21 cellular contexts compared by ENCODE assay signal in the genomic region with DNA sequence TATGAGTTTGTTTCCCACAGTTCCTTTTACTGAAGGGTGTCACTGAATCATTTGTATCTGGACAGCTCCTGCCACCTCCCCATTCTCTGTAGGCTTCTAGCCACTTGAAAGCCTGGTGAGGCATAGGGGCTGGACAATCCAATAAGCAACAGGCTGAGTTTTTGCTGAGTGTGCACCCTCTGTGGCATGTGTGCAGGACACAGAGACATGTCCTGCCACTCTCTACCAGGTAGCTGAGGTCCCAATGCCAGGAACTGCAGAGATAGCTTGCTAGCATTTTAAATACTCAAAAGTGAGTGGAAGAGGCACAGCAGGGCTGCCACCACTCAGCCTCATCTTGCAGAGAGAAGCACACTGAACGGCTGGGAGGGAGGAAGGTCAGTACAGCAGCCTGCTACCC.
DNase-seq lines count a peak whose midpoint lies in the region; ATAC-seq, FAIRE-seq and TF ChIP-seq lines count a peak whose summit lies in the region.
"Had no signal": no experiment of that assay in that cellular context is flagged by ENCODE, and none has a peak within 500 bp of the region (broad histone marks: within the 10 kb centered on the region; RNA-seq: fewer than 3 reads in every experiment).

No MANE protein-coding gene starts in this region.

- TF ChIP-seq POLR2A in A549 (IDR thresholded peaks at IDR 0.05; ENCODE audit: low read length) (no peak), IMR-90 (IDR thresholded peaks at IDR 0.05; ENCODE audit: low read depth, low read length) (no peak), K562 (conservative IDR thresholded peaks at IDR 0.05) (no peak), prostate gland (IDR thresholded peaks at IDR 0.05) (no peak)

- H3K23ac ChIP-seq in IMR-90 (ENCODE audit: low read depth, low read length): no peak overlapping the region

- H3K9ac ChIP-seq in IMR-90 (ENCODE audit: low read depth, low read length): no peak overlapping the region
- H3K9ac ChIP-seq in K562 (ENCODE audit: insufficient read depth in 1 of 2, low read depth in 2 of 2, low read length in 2 of 2): no peak overlapping the region

- H3K18ac ChIP-seq in IMR-90 (ENCODE audit: low read depth, low read length): no peak overlapping the region

- TF ChIP-seq CTCF in A549 (IDR thresholded peaks at IDR 0.05): no peak
- TF ChIP-seq CTCF in IMR-90 (conservative IDR thresholded peaks at IDR 0.05; ENCODE audit: low read depth, low read length): no peak
- no peak for TF ChIP-seq CTCF in K562 (IDR thresholded peaks at IDR 0.05 in 2 of 3, conservative IDR thresholded peaks at IDR 0.05 in 1 of 3; ENCODE audit: insufficient read depth in 2 of 3, low read depth in 1 of 3, low read length in 3 of 3)
- TF ChIP-seq CTCF in prostate gland (IDR thresholded peaks at IDR 0.05): no peak

- peak overlapping the region; percentile 37; the same call in 1 of the 2 replicates for H2BK120ac ChIP-seq in IMR-90 (ENCODE audit: low read depth, low read length)

- peak overlapping the region; percentile 15 for H2BK5ac ChIP-seq in IMR-90 (ENCODE audit: low read depth, low read length, poor library complexity, severe bottlenecking)

- H3K4ac ChIP-seq in IMR-90 (ENCODE audit: low read depth, low read length): peak overlapping the region; percentile 23; the same call in 1 of the 2 replicates

- H2AK5ac ChIP-seq in IMR-90 (ENCODE audit: low read depth, low read length): peak overlapping the region; percentile 36

- H2BK20ac ChIP-seq in IMR-90 (ENCODE audit: low read depth, low read length): peak overlapping the region; percentile 9; the same call in 1 of the 2 replicates

- dilution Hi-C loops in IMR-90 (cut with HindIII; ENCODE audit: low sequenced_read_pairs, unreplicated experiment): no loop called here

- H3K4me3 ChIP-seq in A549: no peak overlapping the region
- no peak overlapping the region for H3K4me3 ChIP-seq in IMR-90 (ENCODE audit: insufficient read depth, low read depth, low read length)
- no peak overlapping the region for H3K4me3 ChIP-seq in K562
- no peak overlapping the region for H3K4me3 ChIP-seq in prostate gland

- no peak overlapping the region for H2BK15ac ChIP-seq in IMR-90 (ENCODE audit: low read depth, low read length)

- WGBS in A549 (ENCODE audit: missing lambda C conversion rate): 92% methylated on average over 1 of the region's 1 CpG
- WGBS in IMR-90 (ENCODE audit: extremely low coverage in 2 of 2, insufficient read length in 1 of 2), 2 experiments: no CpG with 5 or more reads among the region's 1 CpG
- WGBS in K562 (ENCODE audit: insufficient coverage, low coverage, missing lambda C conversion rate): 79% methylated on average over 1 of the region's 1 CpG
- WGBS in prostate gland: 90% methylated on average over 1 of the region's 1 CpG

- H3K9me1 ChIP-seq in IMR-90 (ENCODE audit: insufficient read depth, low read length): peaks cover 55% of the 10 kb centered on the region
- peaks cover 2% of the 10 kb centered on the region for H3K9me1 ChIP-seq in K562 (ENCODE audit: control insufficient read depth, insufficient read depth, low read length)

- no peak overlapping the region for H3K4me2 ChIP-seq in A549
- H3K4me2 ChIP-seq in IMR-90 (ENCODE audit: low read depth, low read length): no peak overlapping the region
- no peak overlapping the region for H3K4me2 ChIP-seq in K562 (ENCODE audit: insufficient read depth, low read length)

- H3K79me2 ChIP-seq in K562 (ENCODE audit: control insufficient read depth, insufficient read depth, low read length): no peaks in the 10 kb centered on the region

- H2AFZ ChIP-seq in IMR-90 (replicated peaks; ENCODE audit: low read length, poor library complexity): no peak overlapping the region
- no peak overlapping the region for H2AFZ ChIP-seq in K562 (ENCODE audit: low read depth, low read length)

- H3K4me1 ChIP-seq in A549 (peaks cover 20% of the 10 kb centered on the region), IMR-90 (ENCODE audit: control insufficient read depth, insufficient read depth, low read length) (peaks cover 29% of the 10 kb centered on the region), K562 (replicated peaks in 1 of 2; ENCODE audit: control insufficient read depth in 2 of 2, insufficient read depth in 2 of 2, low read length in 2 of 2) (no peaks in the 10 kb centered on the region), prostate gland (replicated peaks) (peaks cover 15% of the 10 kb centered on the region)

- in situ Hi-C loops in IMR-90 (cut with MboI; ENCODE audit: low sequenced_read_pairs): loop anchor here (25.0 kb wide), 1 partner anchor 675 kb away; no protein-coding TSS in a partner anchor
- in situ Hi-C loops in K562 (cut with MboI): no loop called here

- H4K91ac ChIP-seq in IMR-90 (ENCODE audit: insufficient read depth, low read depth, low read length): peak overlapping the region; percentile 32; the same call in 1 of the 2 replicates

- CTCF ChIA-PET in A549 (lab: Yijun Ruan, JAX): interaction anchor here (1.0 to 1.7 kb wide), 6 partner anchors 9 to 357 kb away, joined by 3 to 5 read pairs (median 4); no protein-coding TSS in a partner anchor
- CTCF ChIA-PET in IMR-90 (lab: Yijun Ruan, JAX): interaction anchor here (0.6 kb wide), 1 partner anchor 445 kb away, joined by 6 read pairs; no protein-coding TSS in a partner anchor
- CTCF ChIA-PET in K562 (lab: Yijun Ruan, JAX; ENCODE audit: low intra/inter-chr PET ratio): no interaction called here

- H3K14ac ChIP-seq in IMR-90 (replicated peaks; ENCODE audit: low read depth, low read length): peak overlapping the region; percentile 49; the same call in 1 of the 2 replicates

- DNase-seq in A549 (ENCODE audit: low read depth in 1 of 2, low spot score in 1 of 2) (no peak), IMR-90 (no peak), K562 (ENCODE audit: extremely low read depth in 1 of 4, low spot score in 3 of 4) (no peak), prostate gland (ENCODE audit: low spot score) (no peak), hepatic stellate cell (ENCODE audit: low spot score) (no peak), cerebellar nuclear complex (lab: John Stamatoyannopoulos, UW) (no peak)
- DNase-seq: ACHN, DMS53, GDM1, Karpas-422, NCI-H2081 treated with DMSO at 0.1 percent for 48 hours, NCI-H2171 treated with DMSO at 0.1 percent for 48 hours, NCI-H524 treated with DMSO at 0.1 percent for 48 hours, Right ventricle myocardium superior had no signal

- POLR2A ChIA-PET in A549 (lab: Yijun Ruan, JAX): no interaction called here
- POLR2A ChIA-PET in IMR-90 (lab: Charles Lee; ENCODE audit: unreplicated experiment): no interaction called here
- POLR2A ChIA-PET in K562 (lab: Yijun Ruan, JAX): no interaction called here

- 0 out of 4 replicates have a peak overlapping the region, but pooled peaks of 1 of the 2 experiments have one; percentile 24 for H4K8ac ChIP-seq in IMR-90 (ENCODE audit: low read depth in 2 of 2, low read length in 2 of 2)

- no peak overlapping the region for H3K27ac ChIP-seq in A549
- H3K27ac ChIP-seq in IMR-90 (ENCODE audit: insufficient read depth, low read length): no peak overlapping the region
- no peak overlapping the region; the same call in 2 of the 3 replicates for H3K27ac ChIP-seq in K562 (ENCODE audit: extremely low read depth, low read depth, low read length)
- peak overlapping the region; percentile 6 to 78 for H3K27ac ChIP-seq in prostate gland

- peaks cover 39% of the 10 kb centered on the region for H3K36me3 ChIP-seq in IMR-90 (ENCODE audit: control insufficient read depth, insufficient read depth, low read length)
- H3K36me3 ChIP-seq in K562 (ENCODE audit: control insufficient read depth, insufficient read depth, low read length): peaks cover 73% of the 10 kb centered on the region
- peaks cover 0 to 2% of the 10 kb centered on the region in 2 donors for H3K36me3 ChIP-seq in prostate gland

- H3K9me3 ChIP-seq in A549 (no peaks in the 10 kb centered on the region), IMR-90 (ENCODE audit: control insufficient read depth, insufficient read depth, low read length) (no peaks in the 10 kb centered on the region), K562 (replicated peaks; ENCODE audit: control insufficient read depth, insufficient read depth, low read depth, low read length) (no peaks in the 10 kb centered on the region), prostate gland (no peaks in the 10 kb centered on the region)

- peaks cover 0 to 67% of the 10 kb centered on the region in 2 experiments; a peak in 3 of 4 replicates for H3K79me1 ChIP-seq in IMR-90 (ENCODE audit: low read depth in 1 of 2, low read length in 2 of 2)

- no peak overlapping the region for H3K56ac ChIP-seq in IMR-90 (ENCODE audit: extremely low read depth, insufficient read depth, low read length)

- TF ChIP-seq RAD21 in A549 (conservative IDR thresholded peaks at IDR 0.05 in 1 of 2, IDR thresholded peaks at IDR 0.05 in 1 of 2): no peak
- no peak for TF ChIP-seq RAD21 in IMR-90 (IDR thresholded peaks at IDR 0.05; ENCODE audit: low read length)
- TF ChIP-seq RAD21 in K562 (CRISPR knock-in tag; conservative IDR thresholded peaks at IDR 0.05 in 1 of 2, IDR thresholded peaks at IDR 0.05 in 1 of 2): no peak

- no peaks in the 10 kb centered on the region for H3K27me3 ChIP-seq in IMR-90 (ENCODE audit: control insufficient read depth, insufficient read depth, low read length)
- no peaks in the 10 kb centered on the region for H3K27me3 ChIP-seq in K562 (ENCODE audit: control insufficient read depth in 2 of 2, insufficient read depth in 2 of 2, low read length in 2 of 2)
- no peaks in the 10 kb centered on the region for H3K27me3 ChIP-seq in prostate gland (replicated peaks; ENCODE audit: insufficient read depth)

- no TSS peak for BruUV-seq in IMR-90 (replicated peaks; lab: Mats Ljungman, UMichigan)
- BruUV-seq in K562 (replicated peaks; lab: Mats Ljungman, UMichigan): no TSS peak

- no peak for ATAC-seq in A549
- ATAC-seq in IMR-90 (ENCODE audit: low read depth): no peak
- no peak for ATAC-seq in K562
- no peak for ATAC-seq in esophagus mucosa
- ATAC-seq in HG03108 (IDR thresholded peaks at IDR 0.05; ENCODE audit: unreplicated experiment): no peak
- ATAC-seq: HCT116 had no signal

- H4K5ac ChIP-seq in IMR-90 (ENCODE audit: low read depth, low read length): no peak overlapping the region

- no peak for TF ChIP-seq EP300 in A549 (IDR thresholded peaks at IDR 0.05)
- no peak for TF ChIP-seq EP300 in K562 (IDR thresholded peaks at IDR 0.05; ENCODE audit: low read length)

- H4K20me1 ChIP-seq in IMR-90 (ENCODE audit: insufficient read depth, low read length) (peaks cover 7% of the 10 kb centered on the region; the same call in 1 of the 2 replicates), K562 (replicated peaks; ENCODE audit: control insufficient read depth, insufficient read depth, low read length) (no peaks in the 10 kb centered on the region; the same call in 1 of the 2 replicates)

- intact Hi-C loops in IMR-90 (cut with micrococcal nuclease) (no loop called here), K562 (cut with micrococcal nuclease) (no loop called here), prostate gland (cut with DNase I) (no loop called here)

- no peak overlapping the region for H2AK9ac ChIP-seq in IMR-90 (replicated peaks; ENCODE audit: low read depth, low read length, poor library complexity)

- FAIRE-seq in A549 (lab: Jason Lieb, UNC) (no peak), K562 (lab: Jason Lieb, UNC) (no peak)
- FAIRE-seq: GM19239, H1, HTR-8/SVneo, RCC 7860 had no signal

TF ChIP-seq in A549, 52 proteins besides CTCF, POLR2A, EP300 and RAD21 (continues in another document):
- no peak for TF ChIP-seq TP53 (CRISPR knock-in tag; IDR thresholded peaks at IDR 0.05)

TF ChIP-seq in K562, 482 proteins besides CTCF, POLR2A, EP300 and RAD21 (continues in another document):
- TF ChIP-seq C11orf30 (IDR thresholded peaks at IDR 0.05; ENCODE audit: low read depth): peak; percentile 34; the same call in 1 of the 2 replicates

Comparison
In these comparisons a context has a peak if more than half of its experiments do, and no peak if none do; other contexts are left out.
1. H3K27ac ChIP-seq: peak in prostate gland (2 of 2); none in A549 (0 of 2), IMR-90 (single experiment) and K562 (single experiment).
2. Of the 35 proteins assayed by ChIP-seq in both K562 and A549: peak only in K562: none; only in A549: none; in both: MAFK; in neither: 34.